In genomic region chr19:893775-894090, GRCh38 we compare ENCODE assay signal across 1 cellular context.
TF ChIP-seq lines count a peak whose summit lies in the region.

No MANE protein-coding gene starts in this region.

TF ChIP-seq in IMR-90, 13 proteins besides CTCF, POLR2A, EP300 and RAD21 (continued from another document):
- TF ChIP-seq USF2 (IDR thresholded peaks at IDR 0.05; ENCODE audit: low read depth, low read length) (no peak), RFX5 (IDR thresholded peaks at IDR 0.05; ENCODE audit: low read depth, low read length) (no peak), FOS (IDR thresholded peaks at IDR 0.05; ENCODE audit: low read depth, low read length) (no peak), CHD1 (IDR thresholded peaks at IDR 0.05; ENCODE audit: low read depth, low read length) (no peak), RCOR1 (IDR thresholded peaks at IDR 0.05; ENCODE audit: insufficient replicate concordance, low read length) (no peak), NFE2L2 (IDR thresholded peaks at IDR 0.05; ENCODE audit: low read depth, low read length) (no peak), CEBPB (IDR thresholded peaks at IDR 0.05; ENCODE audit: low read depth, low read length) (no peak), MAFK (IDR thresholded peaks at IDR 0.05; ENCODE audit: low read depth, low read length) (no peak), SMC3 (IDR thresholded peaks at IDR 0.05; ENCODE audit: low read depth, low read length) (no peak), ELK1 (IDR thresholded peaks at IDR 0.05; ENCODE audit: borderline replicate concordance, low read depth, low read length) (no peak), MXI1 (IDR thresholded peaks at IDR 0.05; ENCODE audit: borderline replicate concordance, low read depth, low read length) (no peak)
